Comparison of ENCODE assay signal across 1 cellular context in the genomic region with DNA sequence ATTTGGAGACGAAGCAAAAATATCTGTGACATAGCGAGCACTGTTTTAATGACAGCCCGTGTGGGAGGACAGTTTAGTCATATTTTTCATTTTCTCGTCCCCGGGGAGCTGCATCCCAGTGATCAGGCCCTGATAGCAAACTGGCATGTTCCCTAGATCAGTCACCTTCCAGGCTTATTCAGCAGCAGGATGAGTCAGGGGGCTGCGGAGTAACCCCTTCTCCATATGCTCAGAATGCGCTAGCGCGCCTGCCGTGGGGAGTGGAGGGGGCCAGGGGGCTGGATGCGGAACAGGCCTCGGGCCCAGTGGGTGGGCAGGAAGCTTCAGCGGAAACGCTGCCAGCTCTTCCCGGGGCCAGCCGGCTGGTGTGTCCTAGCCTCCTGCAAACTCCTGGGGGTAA.
TF ChIP-seq lines count a peak whose summit lies in the region.

No MANE protein-coding gene starts in this region.

TF ChIP-seq in IMR-90, 13 proteins besides CTCF, POLR2A, EP300 and RAD21 (continued from another document):
- TF ChIP-seq CHD1 (IDR thresholded peaks at IDR 0.05; ENCODE audit: low read depth, low read length): no peak
- TF ChIP-seq ELK1 (IDR thresholded peaks at IDR 0.05; ENCODE audit: borderline replicate concordance, low read depth, low read length): no peak
- no peak for TF ChIP-seq SMC3 (IDR thresholded peaks at IDR 0.05; ENCODE audit: low read depth, low read length)
- TF ChIP-seq CEBPB (IDR thresholded peaks at IDR 0.05; ENCODE audit: low read depth, low read length): no peak
- no peak for TF ChIP-seq MAZ (IDR thresholded peaks at IDR 0.05; ENCODE audit: borderline replicate concordance, low read depth, low read length)
TF ChIP-seq in IMR-90: peak in this region for 0.
